21 cellular contexts compared by ENCODE assay signal in the genomic region with DNA sequence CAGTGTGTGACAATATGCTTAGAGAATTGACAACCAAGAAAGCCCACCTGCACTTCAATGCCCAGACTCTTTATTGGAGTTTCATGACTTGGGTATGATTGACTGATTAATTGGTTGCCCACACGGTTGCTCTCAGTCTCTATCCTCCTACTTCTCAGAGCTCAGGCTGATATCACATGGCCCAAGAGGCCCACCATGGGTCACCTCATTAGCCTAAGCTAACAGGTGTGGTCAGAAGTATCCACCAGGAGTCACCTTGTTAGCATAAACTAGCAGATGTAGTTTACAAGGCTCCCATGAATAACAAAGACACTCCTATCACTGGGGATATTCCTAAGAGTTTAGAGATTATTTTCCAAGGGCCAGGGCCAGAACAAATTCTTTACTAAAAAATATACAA.
A peak's percentile ranks its signal among the peaks of the same experiment; 100 is the strongest.
DNase-seq lines count a peak whose midpoint lies in the region; ATAC-seq, FAIRE-seq and TF ChIP-seq lines count a peak whose summit lies in the region.
"Had no signal": no experiment of that assay in that cellular context is flagged by ENCODE, and none has a peak within 500 bp of the region (broad histone marks: within the 10 kb centered on the region; RNA-seq: fewer than 3 reads in every experiment).

No MANE protein-coding gene starts in this region.

- H2AFZ ChIP-seq in GM12878 (ENCODE audit: control insufficient read depth, low read depth, low read length), result no peak overlapping the region

- H3K27me3 ChIP-seq in GM12878 (replicated peaks in 1 of 2; ENCODE audit: control insufficient read depth in 2 of 2, insufficient read depth in 2 of 2, low read length in 1 of 2), result no peaks in the 10 kb centered on the region
- H3K27me3 ChIP-seq in thoracic aorta (replicated peaks; ENCODE audit: insufficient read depth), result no peaks in the 10 kb centered on the region
- H3K27me3 ChIP-seq in left lung, result no peaks in the 10 kb centered on the region
- H3K27me3 ChIP-seq: SJSA1 had no signal

- H3K27me3 Mint-ChIP-seq in progenitor cell of endocrine pancreas, result no peaks in the 10 kb centered on the region
- H3K27me3 Mint-ChIP-seq: B cell had no signal

- H3K36me3 ChIP-seq in GM12878 (ENCODE audit: control insufficient read depth in 2 of 2, insufficient read depth in 2 of 2, low read length in 1 of 2), result no peaks in the 10 kb centered on the region
- no peaks in the 10 kb centered on the region for H3K36me3 ChIP-seq in thoracic aorta
- H3K36me3 ChIP-seq in left lung, result no peaks in the 10 kb centered on the region
- H3K36me3 ChIP-seq: SJSA1 had no signal

- no peak overlapping the region for H3K27ac Mint-ChIP-seq in progenitor cell of endocrine pancreas
- H3K27ac Mint-ChIP-seq: B cell had no signal

- SMC1A ChIA-PET in GM12878 (lab: Charles Lee; ENCODE audit: uncharacterized antibody, unreplicated experiment), result interaction anchor here (0.8 to 1.5 kb wide), 4 partner anchors 8 to 28 kb away, joined by 3 to 4 read pairs (median 4); no protein-coding TSS in a partner anchor

- intact Hi-C loops in GM12878 (cut with micrococcal nuclease; ENCODE audit: unreplicated experiment), result no loop called here
- intact Hi-C loops in left lung (cut with DNase I), result no loop called here

- no peaks in the 10 kb centered on the region for H3K9me3 Mint-ChIP-seq in progenitor cell of endocrine pancreas (ENCODE audit: low read depth)

- H3K4me2 ChIP-seq in GM12878 (ENCODE audit: control insufficient read depth, insufficient read depth), result no peak overlapping the region
- H3K4me2 ChIP-seq: A549 had no signal

- RAD21 ChIA-PET in GM12878 (lab: Charles Lee; ENCODE audit: unreplicated experiment), result interaction anchor here (1.2 kb wide), 1 partner anchor 12 kb away, joined by 4 read pairs; no protein-coding TSS in a partner anchor

- H3K27ac ChIP-seq in GM12878 (ENCODE audit: control insufficient read depth, insufficient read depth), result no peak overlapping the region
- peak overlapping the region; percentile 56 to 57 for H3K27ac ChIP-seq in thoracic aorta
- H3K27ac ChIP-seq in left lung, result no peak overlapping the region
- H3K27ac ChIP-seq: A549, SJSA1 had no signal

- WGBS in GM12878 (ENCODE audit: insufficient coverage, insufficient replicate concordance, low lambda C conversion rate, missing lambda C conversion rate), result 100% methylated on average over 1 of the region's 1 CpG

- no peak overlapping the region for H3K9ac ChIP-seq in GM12878 (ENCODE audit: control insufficient read depth, insufficient read depth, low read length)

- H3K79me2 ChIP-seq in GM12878 (ENCODE audit: control insufficient read depth, insufficient read depth, low read length), result no peaks in the 10 kb centered on the region

- no peak for TF ChIP-seq RAD21 in GM12878 (IDR thresholded peaks at IDR 0.05; ENCODE audit: insufficient read depth, low read depth, low read length)

- in situ Hi-C loops in GM12878 (cut with MboI), result no loop called here

- no peaks in the 10 kb centered on the region for H4K20me1 ChIP-seq in GM12878 (ENCODE audit: control insufficient read depth, insufficient read depth)

- CTCF ChIA-PET in GM12878 (lab: Yijun Ruan, JAX), result interaction anchor here (0.6 to 2.4 kb wide), 2 partner anchors 12 to 392 kb away, joined by 3 to 8 read pairs; no protein-coding TSS in a partner anchor

- TF ChIP-seq POLR2A in GM12892 (IDR thresholded peaks at IDR 0.05; ENCODE audit: low read depth, low read length) (no peak), GM12878 (IDR thresholded peaks at IDR 0.05; ENCODE audit: low read depth, low read length) (no peak)

- H3K4me3 Mint-ChIP-seq in progenitor cell of endocrine pancreas (ENCODE audit: low read depth), result no peak overlapping the region
- H3K4me3 Mint-ChIP-seq: B cell, CD14-positive monocyte had no signal

- FAIRE-seq in GM12892 (lab: Jason Lieb, UNC), result peak; percentile 73
- no peak for FAIRE-seq in GM12878 (lab: Jason Lieb, UNC)
- FAIRE-seq: A549, H1, RCC 7860 had no signal

- POLR2A ChIA-PET in GM12878 (lab: Charles Lee), result no interaction called here

- no TSS peak for BruUV-seq in GM12878 (replicated peaks; lab: Mats Ljungman, UMichigan)

- H3K9me3 ChIP-seq in GM12878 (replicated peaks; ENCODE audit: control insufficient read depth, insufficient read depth, low read length) (no peaks in the 10 kb centered on the region; the same call in 1 of the 3 replicates), thoracic aorta (no peaks in the 10 kb centered on the region), left lung (peaks cover 0 to 6% of the 10 kb centered on the region in 2 donors)
- H3K9me3 ChIP-seq: A549, SJSA1 had no signal

- ATAC-seq in GM12878 (peak; percentile 21; the same call in 1 of the 3 replicates), thoracic aorta (ENCODE audit: insufficient number of reproducible peaks, low FRiP score, low read depth) (no peak), left lung (no peak)
- ATAC-seq: A549, Right ventricle myocardium inferior had no signal

- no peak for DNase-seq in GM12892 (ENCODE audit: insufficient read length)
- DNase-seq in HuH-7 (ENCODE audit: low spot score), result peak; percentile 4
- no peak for DNase-seq in GM12878 (ENCODE audit: low read depth, low spot score)
- DNase-seq in thoracic aorta (ENCODE audit: low spot score), result no peak
- DNase-seq in progenitor cell of endocrine pancreas (ENCODE audit: low spot score, unreplicated experiment), result no peak
- DNase-seq in left lung, result no peak
- no peak for DNase-seq in GM19238 (ENCODE audit: insufficient read length, low spot score)
- DNase-seq: DMS79 treated with DMSO at 0.1 percent for 48 hours, NCI-H1092 treated with DMSO at 0.1 percent for 48 hours, NCI-H1436 treated with DMSO at 0.1 percent for 48 hours, NCI-H1930, NCI-H2227 treated with DMSO at 0.1 percent for 48 hours, NCI-H510A, OCI-M1 had no signal

- peaks cover 2% of the 10 kb centered on the region for H3K4me1 Mint-ChIP-seq in progenitor cell of endocrine pancreas (ENCODE audit: low read depth)
- H3K4me1 Mint-ChIP-seq: B cell had no signal

- no peak for TF ChIP-seq EP300 in GM12878 (IDR thresholded peaks at IDR 0.05; ENCODE audit: borderline replicate concordance in 1 of 2, control insufficient read depth in 1 of 2, low read depth in 2 of 2, low read length in 2 of 2)

- H3K36me3 Mint-ChIP-seq in progenitor cell of endocrine pancreas (ENCODE audit: insufficient read depth), result no peaks in the 10 kb centered on the region

- H3K4me1 ChIP-seq in GM12878 (ENCODE audit: control insufficient read depth, insufficient read depth, low read length), result no peaks in the 10 kb centered on the region
- H3K4me1 ChIP-seq in thoracic aorta (ENCODE audit: control insufficient read depth in 1 of 2, low read depth in 2 of 2), result peaks cover 0 to 56% of the 10 kb centered on the region in 2 donors
- no peaks in the 10 kb centered on the region for H3K4me1 ChIP-seq in left lung
- H3K4me1 ChIP-seq: A549, SJSA1 had no signal

- TF ChIP-seq CTCF in GM12878 (IDR thresholded peaks at IDR 0.05 in 2 of 3, conservative IDR thresholded peaks at IDR 0.05 in 1 of 3; ENCODE audit: control insufficient read depth in 2 of 3, extremely low read depth in 1 of 3, insufficient read depth in 1 of 3, low read depth in 3 of 3, low read length in 3 of 3), result no peak
- TF ChIP-seq CTCF in thoracic aorta (IDR thresholded peaks at IDR 0.05), result no peak
- no peak for TF ChIP-seq CTCF in progenitor cell of endocrine pancreas (IDR thresholded peaks at IDR 0.05; ENCODE audit: unreplicated experiment)
- no peak for TF ChIP-seq CTCF in left lung (IDR thresholded peaks at IDR 0.05)

- H3K4me3 ChIP-seq in GM12878, result no peak overlapping the region
- H3K4me3 ChIP-seq in thoracic aorta, result no peak overlapping the region
- no peak overlapping the region for H3K4me3 ChIP-seq in left lung
- H3K4me3 ChIP-seq: A549, SJSA1 had no signal

TF ChIP-seq in GM12878, 131 proteins besides CTCF, POLR2A, EP300 and RAD21 (continues in another document):
- TF ChIP-seq CEBPB (IDR thresholded peaks at IDR 0.05; ENCODE audit: borderline replicate concordance in 1 of 2, low read depth in 2 of 2, low read length in 2 of 2) (no peak), SIX5 (IDR thresholded peaks at IDR 0.05; ENCODE audit: low read depth, low read length, severe bottlenecking) (no peak), TCF3 (IDR thresholded peaks at IDR 0.05; ENCODE audit: borderline replicate concordance, insufficient read depth, low read depth, low read length) (no peak), MYB (IDR thresholded peaks at IDR 0.05; ENCODE audit: borderline replicate concordance, low read depth, low read length) (no peak), SMC3 (IDR thresholded peaks at IDR 0.05; ENCODE audit: borderline replicate concordance, low read length) (no peak), MXI1 (IDR thresholded peaks at IDR 0.05; ENCODE audit: low read depth, low read length) (no peak), WRNIP1 (IDR thresholded peaks at IDR 0.05; ENCODE audit: borderline replicate concordance, low read depth, low read length) (no peak), POLR2AphosphoS5 (IDR thresholded peaks at IDR 0.05; ENCODE audit: low read length) (no peak)
- TF ChIP-seq, protein P1, sequence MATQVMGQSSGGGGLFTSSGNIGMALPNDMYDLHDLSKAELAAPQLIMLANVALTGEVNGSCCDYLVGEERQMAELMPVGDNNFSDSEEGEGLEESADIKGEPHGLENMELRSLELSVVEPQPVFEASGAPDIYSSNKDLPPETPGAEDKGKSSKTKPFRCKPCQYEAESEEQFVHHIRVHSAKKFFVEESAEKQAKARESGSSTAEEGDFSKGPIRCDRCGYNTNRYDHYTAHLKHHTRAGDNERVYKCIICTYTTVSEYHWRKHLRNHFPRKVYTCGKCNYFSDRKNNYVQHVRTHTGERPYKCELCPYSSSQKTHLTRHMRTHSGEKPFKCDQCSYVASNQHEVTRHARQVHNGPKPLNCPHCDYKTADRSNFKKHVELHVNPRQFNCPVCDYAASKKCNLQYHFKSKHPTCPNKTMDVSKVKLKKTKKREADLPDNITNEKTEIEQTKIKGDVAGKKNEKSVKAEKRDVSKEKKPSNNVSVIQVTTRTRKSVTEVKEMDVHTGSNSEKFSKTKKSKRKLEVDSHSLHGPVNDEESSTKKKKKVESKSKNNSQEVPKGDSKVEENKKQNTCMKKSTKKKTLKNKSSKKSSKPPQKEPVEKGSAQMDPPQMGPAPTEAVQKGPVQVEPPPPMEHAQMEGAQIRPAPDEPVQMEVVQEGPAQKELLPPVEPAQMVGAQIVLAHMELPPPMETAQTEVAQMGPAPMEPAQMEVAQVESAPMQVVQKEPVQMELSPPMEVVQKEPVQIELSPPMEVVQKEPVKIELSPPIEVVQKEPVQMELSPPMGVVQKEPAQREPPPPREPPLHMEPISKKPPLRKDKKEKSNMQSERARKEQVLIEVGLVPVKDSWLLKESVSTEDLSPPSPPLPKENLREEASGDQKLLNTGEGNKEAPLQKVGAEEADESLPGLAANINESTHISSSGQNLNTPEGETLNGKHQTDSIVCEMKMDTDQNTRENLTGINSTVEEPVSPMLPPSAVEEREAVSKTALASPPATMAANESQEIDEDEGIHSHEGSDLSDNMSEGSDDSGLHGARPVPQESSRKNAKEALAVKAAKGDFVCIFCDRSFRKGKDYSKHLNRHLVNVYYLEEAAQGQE (IDR thresholded peaks at IDR 0.05; ENCODE audit: low read depth, low read length), result no peak

Comparison
In these comparisons a context has a peak if more than half of its experiments do, and no peak if none do; other contexts are left out.
1. H3K27ac ChIP-seq: peak in thoracic aorta (2 of 2); none in GM12878 (single experiment) and left lung (0 of 2).